8 cellular contexts compared by ENCODE assay signal in the genomic region with DNA sequence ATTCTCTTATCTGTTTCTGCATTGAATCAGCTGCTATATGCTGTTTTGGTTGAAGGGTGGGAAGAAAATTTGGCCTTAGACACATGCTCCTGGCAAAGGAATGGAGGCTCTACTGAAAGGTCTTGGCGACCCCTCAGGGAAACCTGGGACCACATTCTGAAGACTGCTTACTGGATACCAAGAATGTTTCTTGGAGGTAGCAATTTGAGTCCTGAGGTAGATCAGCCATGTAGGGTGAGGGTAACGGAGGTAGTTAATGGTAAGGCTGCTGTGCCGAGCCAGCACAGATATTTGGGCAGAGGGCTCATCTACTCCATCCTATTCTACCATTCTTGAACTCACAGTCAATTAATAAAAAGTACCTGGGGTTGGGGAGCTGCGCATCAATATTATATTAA. TPM values are rescaled to one million over a fixed set of nuclear protein-coding genes. Genes with fewer than 3 reads are reported as not detected.
DNase-seq lines count a peak whose midpoint lies in the region; ATAC-seq, FAIRE-seq and TF ChIP-seq lines count a peak whose summit lies in the region.

No MANE protein-coding gene starts in this region.

- peak; percentile 21 for ATAC-seq in activated CD4-positive, alpha-beta T cell treated with anti-CD3 and anti-CD28 coated beads for 36 hours
- ATAC-seq in HG03108 (IDR thresholded peaks at IDR 0.05; ENCODE audit: unreplicated experiment) (peak; percentile 8), thoracic aorta (ENCODE audit: insufficient number of reproducible peaks, low FRiP score, low read depth) (no peak)
- peak; percentile 27 to 31 for ATAC-seq in activated T-cell treated with anti-CD3 and anti-CD28 coated beads, Interleukin-2, amount 50 U/mL, for 72 hours (replicated peaks in 1 of 2)

- dilution Hi-C loops in keratinocyte (cut with MboI; ENCODE audit: extremely low pct_ligation_motif_present, low sequenced_read_pairs): no loop called here

- no peak overlapping the region for H3K27ac ChIP-seq in keratinocyte (ENCODE audit: control insufficient read depth, insufficient read depth, low read length)
- H3K27ac ChIP-seq in thoracic aorta: peak overlapping the region; percentile 86 to 96

- H3K4me3 ChIP-seq in keratinocyte (ENCODE audit: control insufficient read depth in 2 of 3, extremely low read depth in 1 of 3, insufficient read depth in 2 of 3, low read depth in 1 of 3, low read length in 3 of 3): peak overlapping the region; percentile 3 to 95 (median 86)
- H3K4me3 ChIP-seq in thoracic aorta: peak overlapping the region; percentile 99

- CTCF ChIA-PET in activated CD4-positive, alpha-beta T cell treated with anti-CD3 and anti-CD28 coated beads for 36 hours (lab: Charles Lee): interaction anchor here (0.6 to 3.7 kb wide), 9 partner anchors 16 to 129 kb away, joined by 3 to 25 read pairs (median 4); no protein-coding TSS in a partner anchor

- H3K27ac Mint-ChIP-seq in activated CD4-positive, alpha-beta T cell treated with anti-CD3 and anti-CD28 coated beads for 36 hours: peak overlapping the region; percentile 94
- peak overlapping the region; percentile 54 for H3K27ac Mint-ChIP-seq in activated T-cell treated with anti-CD3 and anti-CD28 coated beads, Interleukin-2, amount 50 U/mL, for 72 hours

- peaks cover 18% of the 10 kb centered on the region for H3K4me1 ChIP-seq in keratinocyte (ENCODE audit: control insufficient read depth, extremely low read depth, insufficient read depth, low read length)
- peaks cover 26 to 38% of the 10 kb centered on the region in 2 donors for H3K4me1 ChIP-seq in thoracic aorta (ENCODE audit: control insufficient read depth in 1 of 2, low read depth in 2 of 2)

- H3K27me3 Mint-ChIP-seq in activated CD4-positive, alpha-beta T cell treated with anti-CD3 and anti-CD28 coated beads for 36 hours: no peaks in the 10 kb centered on the region
- H3K27me3 Mint-ChIP-seq in activated T-cell treated with anti-CD3 and anti-CD28 coated beads, Interleukin-2, amount 50 U/mL, for 72 hours (ENCODE audit: low read depth): no peaks in the 10 kb centered on the region

- H3K36me3 ChIP-seq in keratinocyte (ENCODE audit: control insufficient read depth in 2 of 2, extremely low read depth in 1 of 2, insufficient read depth in 2 of 2, low read length in 2 of 2): no peaks in the 10 kb centered on the region
- H3K36me3 ChIP-seq in thoracic aorta: no peaks in the 10 kb centered on the region

- H3K79me2 ChIP-seq in keratinocyte (ENCODE audit: control insufficient read depth, insufficient read depth, low read length): peaks cover 35% of the 10 kb centered on the region

- peaks cover 4% of the 10 kb centered on the region for H3K36me3 Mint-ChIP-seq in activated CD4-positive, alpha-beta T cell treated with anti-CD3 and anti-CD28 coated beads for 36 hours (ENCODE audit: low read depth)
- H3K36me3 Mint-ChIP-seq in activated T-cell treated with anti-CD3 and anti-CD28 coated beads, Interleukin-2, amount 50 U/mL, for 72 hours (ENCODE audit: insufficient read depth in 2 of 2): peaks cover 4 to 5% of the 10 kb centered on the region in 2 donors

- H2AFZ ChIP-seq in keratinocyte (ENCODE audit: control insufficient read depth, low read length): peak overlapping the region; percentile 1

- H3K4me2 ChIP-seq in keratinocyte (ENCODE audit: control insufficient read depth, extremely low read depth, insufficient read depth, low read depth, low read length): peak overlapping the region; percentile 53

- peaks cover 34% of the 10 kb centered on the region for H3K4me1 Mint-ChIP-seq in activated CD4-positive, alpha-beta T cell treated with anti-CD3 and anti-CD28 coated beads for 36 hours
- H3K4me1 Mint-ChIP-seq in activated T-cell treated with anti-CD3 and anti-CD28 coated beads, Interleukin-2, amount 50 U/mL, for 72 hours (ENCODE audit: low read depth): peaks cover 39% of the 10 kb centered on the region

- DNase-seq in activated CD4-positive, alpha-beta T cell treated with anti-CD3 and anti-CD28 coated beads for 36 hours: no peak
- no peak for DNase-seq in activated CD4-positive, alpha-beta T cell treated with anti-CD3 and anti-CD28 coated beads for 1 hour
- DNase-seq in activated T-cell treated with anti-CD3 and anti-CD28 coated beads, Interleukin-2, amount 50 U/mL, for 72 hours: no peak
- DNase-seq in keratinocyte (ENCODE audit: low read depth, low spot score): no peak
- no peak for DNase-seq in thoracic aorta (ENCODE audit: low spot score)
- DNase-seq in SKM-1 (lab: John Stamatoyannopoulos, UW; ENCODE audit: unreplicated experiment): no peak
- DNase-seq in stimulated activated CD4-positive, alpha-beta T cell treated with anti-CD3 and anti-CD28 coated beads, Interleukin-4, amount 100 ng/mL, for 24 hours: no peak

- H4K20me1 ChIP-seq in keratinocyte (ENCODE audit: control insufficient read depth, extremely low read depth, insufficient read depth, low read length): no peaks in the 10 kb centered on the region

- intact Hi-C loops in activated CD4-positive, alpha-beta T cell treated with anti-CD3 and anti-CD28 coated beads for 36 hours (cut with DNase I, micrococcal nuclease): loop anchor here (1.0 to 5.0 kb wide), 3 partner anchors 52 to 63 kb away; a partner anchor contains a TSS

- H3K9me1 ChIP-seq in keratinocyte (ENCODE audit: control insufficient read depth, extremely low read depth, insufficient read depth, low read length): no peaks in the 10 kb centered on the region

- POLR2A ChIA-PET in activated CD4-positive, alpha-beta T cell treated with anti-CD3 and anti-CD28 coated beads for 36 hours (lab: Charles Lee): interaction anchor here (0.6 to 2.0 kb wide), 5 partner anchors 14 to 113 kb away, joined by 3 to 7 read pairs (median 3); no protein-coding TSS in a partner anchor

- no peak for FAIRE-seq in keratinocyte (lab: Jason Lieb, UNC)

- no peak overlapping the region for H3K9ac ChIP-seq in keratinocyte (ENCODE audit: control insufficient read depth, extremely low read depth, insufficient read depth, low read length)

- H3K9me3 Mint-ChIP-seq in activated CD4-positive, alpha-beta T cell treated with anti-CD3 and anti-CD28 coated beads for 36 hours (ENCODE audit: low read depth): no peaks in the 10 kb centered on the region
- H3K9me3 Mint-ChIP-seq in activated T-cell treated with anti-CD3 and anti-CD28 coated beads, Interleukin-2, amount 50 U/mL, for 72 hours: no peaks in the 10 kb centered on the region

- no peak for TF ChIP-seq CTCF in keratinocyte (optimal IDR thresholded peaks at IDR 0.05 in 1 of 3, IDR thresholded peaks at IDR 0.05 in 1 of 3, conservative IDR thresholded peaks at IDR 0.05 in 1 of 3; ENCODE audit: extremely low read depth in 1 of 3, insufficient read depth in 2 of 3, low read length in 3 of 3)
- TF ChIP-seq CTCF in thoracic aorta (IDR thresholded peaks at IDR 0.05): no peak

- H3K9me3 ChIP-seq in keratinocyte (ENCODE audit: control insufficient read depth, low read depth, low read length): no peaks in the 10 kb centered on the region
- no peaks in the 10 kb centered on the region for H3K9me3 ChIP-seq in thoracic aorta

- H3K27me3 ChIP-seq in keratinocyte (ENCODE audit: control insufficient read depth, extremely low read depth, insufficient read depth, low read length): no peaks in the 10 kb centered on the region
- H3K27me3 ChIP-seq in thoracic aorta (replicated peaks; ENCODE audit: insufficient read depth): no peaks in the 10 kb centered on the region

- H3K4me3 Mint-ChIP-seq in activated CD4-positive, alpha-beta T cell treated with anti-CD3 and anti-CD28 coated beads for 36 hours: peak overlapping the region; percentile 99
- peak overlapping the region; percentile 96 to 98 for H3K4me3 Mint-ChIP-seq in activated T-cell treated with anti-CD3 and anti-CD28 coated beads, Interleukin-2, amount 50 U/mL, for 72 hours

RNA-seq across cellular contexts. Expression of a gene that starts 0.4 kb away (rescaled TPM):
- total RNA-seq in activated CD4-positive, alpha-beta T cell treated with anti-CD3 and anti-CD28 coated beads for 36 hours: 10 to 100 TPM; 50.5 to 56.5 TPM
- total RNA-seq in activated T-cell treated with anti-CD3 and anti-CD28 coated beads, Interleukin-2, amount 50 U/mL, for 72 hours: 10 to 100 TPM; 69.7 to 72.6 TPM
- 7.9 to 13.7 TPM (median 10.2 TPM) in 3 replicates for polyA plus RNA-seq in keratinocyte
- polyA plus RNA-seq in keratinocyte (2011; ENCODE audit: low read depth): 38.7 TPM
- 5.0 and 8.5 TPM in 2 replicates for polyA plus RNA-seq in keratinocyte (2011; cell fraction: cytosol; rRNA removed)
- 14.5 and 17.4 TPM in 2 replicates for polyA plus RNA-seq in keratinocyte (2011; cell fraction: nucleus; rRNA removed)
- polyA plus RNA-seq in keratinocyte (2012; ENCODE audit: low replicate concordance): 10.0 and 11.8 TPM in 2 replicates
- 4.2 to 29.9 TPM (median 13.4 TPM) in 3 replicates for polyA minus RNA-seq in keratinocyte
- polyA minus RNA-seq in keratinocyte (2011; cell fraction: cytosol; rRNA and poly(A)+ RNA removed): 16.3 TPM
- polyA minus RNA-seq in keratinocyte (2011; cell fraction: nucleus; rRNA and poly(A)+ RNA removed): 23.5 and 53.1 TPM in 2 replicates
- 10 to 100 TPM; 55.4 to 59.5 TPM for total RNA-seq in thoracic aorta
